1 cellular context compared by ENCODE assay signal in the genomic region with DNA sequence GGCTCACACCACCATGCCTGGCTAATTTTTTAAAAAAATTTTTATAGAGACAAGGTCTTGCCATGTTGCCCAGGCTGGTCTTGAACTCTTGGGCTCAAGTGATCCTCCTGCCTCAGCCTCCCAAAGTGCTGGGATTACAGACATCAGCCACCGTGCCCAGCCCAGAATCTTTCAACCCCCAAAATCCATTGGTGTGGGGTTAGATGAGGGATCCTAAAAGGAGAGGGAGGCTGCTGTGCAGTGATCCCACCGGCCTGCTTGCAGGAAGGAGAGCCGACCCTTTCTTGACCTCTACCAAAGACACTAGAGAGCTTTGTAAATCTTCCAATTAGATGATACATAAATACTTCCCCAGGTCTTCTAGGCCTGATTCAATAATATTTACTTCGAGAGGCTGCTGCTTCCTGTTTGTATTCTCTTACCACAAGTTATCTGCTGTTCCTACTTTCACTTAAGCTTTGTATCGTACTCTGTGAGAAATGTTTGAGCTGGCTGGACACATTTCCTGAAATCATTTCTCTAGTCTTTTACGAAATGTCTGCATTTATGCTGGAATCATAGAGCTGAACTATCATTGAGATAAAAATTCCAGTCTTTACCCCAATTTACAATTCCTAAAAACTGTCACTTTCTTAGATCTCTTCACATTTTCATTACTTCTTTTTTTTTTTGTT.
A peak's percentile ranks its signal among the peaks of the same experiment; 100 is the strongest.
TF ChIP-seq lines count a peak whose summit lies in the region.

No MANE protein-coding gene starts in this region.

TF ChIP-seq in K562, 482 proteins besides CTCF, POLR2A, EP300 and RAD21 (continued from another document):
- TF ChIP-seq, protein P1, sequence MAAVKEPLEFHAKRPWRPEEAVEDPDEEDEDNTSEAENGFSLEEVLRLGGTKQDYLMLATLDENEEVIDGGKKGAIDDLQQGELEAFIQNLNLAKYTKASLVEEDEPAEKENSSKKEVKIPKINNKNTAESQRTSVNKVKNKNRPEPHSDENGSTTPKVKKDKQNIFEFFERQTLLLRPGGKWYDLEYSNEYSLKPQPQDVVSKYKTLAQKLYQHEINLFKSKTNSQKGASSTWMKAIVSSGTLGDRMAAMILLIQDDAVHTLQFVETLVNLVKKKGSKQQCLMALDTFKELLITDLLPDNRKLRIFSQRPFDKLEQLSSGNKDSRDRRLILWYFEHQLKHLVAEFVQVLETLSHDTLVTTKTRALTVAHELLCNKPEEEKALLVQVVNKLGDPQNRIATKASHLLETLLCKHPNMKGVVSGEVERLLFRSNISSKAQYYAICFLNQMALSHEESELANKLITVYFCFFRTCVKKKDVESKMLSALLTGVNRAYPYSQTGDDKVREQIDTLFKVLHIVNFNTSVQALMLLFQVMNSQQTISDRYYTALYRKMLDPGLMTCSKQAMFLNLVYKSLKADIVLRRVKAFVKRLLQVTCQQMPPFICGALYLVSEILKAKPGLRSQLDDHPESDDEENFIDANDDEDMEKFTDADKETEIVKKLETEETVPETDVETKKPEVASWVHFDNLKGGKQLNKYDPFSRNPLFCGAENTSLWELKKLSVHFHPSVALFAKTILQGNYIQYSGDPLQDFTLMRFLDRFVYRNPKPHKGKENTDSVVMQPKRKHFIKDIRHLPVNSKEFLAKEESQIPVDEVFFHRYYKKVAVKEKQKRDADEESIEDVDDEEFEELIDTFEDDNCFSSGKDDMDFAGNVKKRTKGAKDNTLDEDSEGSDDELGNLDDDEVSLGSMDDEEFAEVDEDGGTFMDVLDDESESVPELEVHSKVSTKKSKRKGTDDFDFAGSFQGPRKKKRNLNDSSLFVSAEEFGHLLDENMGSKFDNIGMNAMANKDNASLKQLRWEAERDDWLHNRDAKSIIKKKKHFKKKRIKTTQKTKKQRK (IDR thresholded peaks at IDR 0.05; ENCODE audit: borderline replicate concordance, low read depth, low read length), result no peak
- TF ChIP-seq, protein P2, sequence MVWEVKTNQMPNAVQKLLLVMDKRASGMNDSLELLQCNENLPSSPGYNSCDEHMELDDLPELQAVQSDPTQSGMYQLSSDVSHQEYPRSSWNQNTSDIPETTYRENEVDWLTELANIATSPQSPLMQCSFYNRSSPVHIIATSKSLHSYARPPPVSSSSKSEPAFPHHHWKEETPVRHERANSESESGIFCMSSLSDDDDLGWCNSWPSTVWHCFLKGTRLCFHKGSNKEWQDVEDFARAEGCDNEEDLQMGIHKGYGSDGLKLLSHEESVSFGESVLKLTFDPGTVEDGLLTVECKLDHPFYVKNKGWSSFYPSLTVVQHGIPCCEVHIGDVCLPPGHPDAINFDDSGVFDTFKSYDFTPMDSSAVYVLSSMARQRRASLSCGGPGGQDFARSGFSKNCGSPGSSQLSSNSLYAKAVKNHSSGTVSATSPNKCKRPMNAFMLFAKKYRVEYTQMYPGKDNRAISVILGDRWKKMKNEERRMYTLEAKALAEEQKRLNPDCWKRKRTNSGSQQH (CRISPR knock-in tag; IDR thresholded peaks at IDR 0.05), result no peak
- TF ChIP-seq, protein P3, sequence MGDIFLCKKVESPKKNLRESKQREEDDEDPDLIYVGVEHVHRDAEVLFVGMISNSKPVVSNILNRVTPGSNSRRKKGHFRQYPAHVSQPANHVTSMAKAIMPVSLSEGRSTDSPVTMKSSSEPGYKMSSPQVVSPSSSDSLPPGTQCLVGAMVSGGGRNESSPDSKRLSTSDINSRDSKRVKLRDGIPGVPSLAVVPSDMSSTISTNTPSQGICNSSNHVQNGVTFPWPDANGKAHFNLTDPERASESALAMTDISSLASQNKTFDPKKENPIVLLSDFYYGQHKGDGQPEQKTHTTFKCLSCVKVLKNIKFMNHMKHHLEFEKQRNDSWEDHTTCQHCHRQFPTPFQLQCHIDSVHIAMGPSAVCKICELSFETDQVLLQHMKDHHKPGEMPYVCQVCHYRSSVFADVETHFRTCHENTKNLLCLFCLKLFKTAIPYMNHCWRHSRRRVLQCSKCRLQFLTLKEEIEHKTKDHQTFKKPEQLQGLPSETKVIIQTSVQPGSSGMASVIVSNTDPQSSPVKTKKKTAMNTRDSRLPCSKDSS (IDR thresholded peaks at IDR 0.05; ENCODE audit: low read depth, partially characterized antibody), result no peak
- TF ChIP-seq, protein P4, sequence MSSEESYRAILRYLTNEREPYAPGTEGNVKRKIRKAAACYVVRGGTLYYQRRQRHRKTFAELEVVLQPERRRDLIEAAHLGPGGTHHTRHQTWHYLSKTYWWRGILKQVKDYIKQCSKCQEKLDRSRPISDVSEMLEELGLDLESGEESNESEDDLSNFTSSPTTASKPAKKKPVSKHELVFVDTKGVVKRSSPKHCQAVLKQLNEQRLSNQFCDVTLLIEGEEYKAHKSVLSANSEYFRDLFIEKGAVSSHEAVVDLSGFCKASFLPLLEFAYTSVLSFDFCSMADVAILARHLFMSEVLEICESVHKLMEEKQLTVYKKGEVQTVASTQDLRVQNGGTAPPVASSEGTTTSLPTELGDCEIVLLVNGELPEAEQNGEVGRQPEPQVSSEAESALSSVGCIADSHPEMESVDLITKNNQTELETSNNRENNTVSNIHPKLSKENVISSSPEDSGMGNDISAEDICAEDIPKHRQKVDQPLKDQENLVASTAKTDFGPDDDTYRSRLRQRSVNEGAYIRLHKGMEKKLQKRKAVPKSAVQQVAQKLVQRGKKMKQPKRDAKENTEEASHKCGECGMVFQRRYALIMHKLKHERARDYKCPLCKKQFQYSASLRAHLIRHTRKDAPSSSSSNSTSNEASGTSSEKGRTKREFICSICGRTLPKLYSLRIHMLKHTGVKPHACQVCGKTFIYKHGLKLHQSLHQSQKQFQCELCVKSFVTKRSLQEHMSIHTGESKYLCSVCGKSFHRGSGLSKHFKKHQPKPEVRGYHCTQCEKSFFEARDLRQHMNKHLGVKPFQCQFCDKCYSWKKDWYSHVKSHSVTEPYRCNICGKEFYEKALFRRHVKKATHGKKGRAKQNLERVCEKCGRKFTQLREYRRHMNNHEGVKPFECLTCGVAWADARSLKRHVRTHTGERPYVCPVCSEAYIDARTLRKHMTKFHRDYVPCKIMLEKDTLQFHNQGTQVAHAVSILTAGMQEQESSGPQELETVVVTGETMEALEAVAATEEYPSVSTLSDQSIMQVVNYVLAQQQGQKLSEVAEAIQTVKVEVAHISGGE (CRISPR knock-in tag; IDR thresholded peaks at IDR 0.05), result 0 out of 6 replicates have a peak, but pooled peaks of 1 of the 3 experiments have one; percentile 54
- TF ChIP-seq ZNF146 (CRISPR knock-in tag; IDR thresholded peaks at IDR 0.05; ENCODE audit: unreplicated experiment), result no peak
TF ChIP-seq in K562: peak in this region for 29.
